ENCODE assay signal across 12 cellular contexts in genomic region chr14:99267871-99268775, GRCh38. TPM values are rescaled to one million over a fixed set of nuclear protein-coding genes. Genes with fewer than 3 reads are reported as not detected.
DNase-seq lines count a peak whose midpoint lies in the region; ATAC-seq and TF ChIP-seq lines count a peak whose summit lies in the region.
"Had no signal": no experiment of that assay in that cellular context is flagged by ENCODE, and none has a peak within 500 bp of the region (broad histone marks: within the 10 kb centered on the region; RNA-seq: fewer than 3 reads in every experiment).

No MANE protein-coding gene starts in this region.

- H3K36me3 ChIP-seq in Loucy (ENCODE audit: insufficient read depth, low read length) = no peaks in the 10 kb centered on the region
- H3K36me3 ChIP-seq in naive thymus-derived CD4-positive, alpha-beta T cell (ENCODE audit: control insufficient read depth in 2 of 3, insufficient read depth in 3 of 3, low read length in 3 of 3) = peaks cover 0 to 40% (median 9%) of the 10 kb centered on the region in 3 experiments
- no peaks in the 10 kb centered on the region for H3K36me3 ChIP-seq in left ventricle myocardium inferior
- no peaks in the 10 kb centered on the region for H3K36me3 ChIP-seq in gastrocnemius medialis

- H3K4me3 Mint-ChIP-seq in CD4-positive, alpha-beta T cell = peak overlapping the region; percentile 100
- H3K4me3 Mint-ChIP-seq in activated naive CD4-positive, alpha-beta T cell treated with anti-CD3 and anti-CD28 coated beads, Interleukin-2, amount 50 U/mL, for 24 hours = peak overlapping the region; percentile 94
- peak overlapping the region; percentile 92 to 100 (median 94) for H3K4me3 Mint-ChIP-seq in naive thymus-derived CD4-positive, alpha-beta T cell

- peak overlapping the region; percentile 94 for H3K4me2 ChIP-seq in Loucy (ENCODE audit: low read depth, low read length, poor library complexity, severe bottlenecking)
- H3K4me2 ChIP-seq: PC-9 had no signal

- POLR2A ChIA-PET in CD4-positive, alpha-beta T cell (lab: Charles Lee) = interaction anchor here (0.6 to 64.5 kb wide), 23 partner anchors 7 to 1666 kb away, joined by 3 to 4389 read pairs (median 5); no protein-coding TSS in a partner anchor
- POLR2A ChIA-PET in naive thymus-derived CD4-positive, alpha-beta T cell (lab: Charles Lee) = interaction anchor here (0.6 to 19.1 kb wide), 35 partner anchors 7 to 1860 kb away, joined by 3 to 1374 read pairs (median 6); no protein-coding TSS in a partner anchor

- no peaks in the 10 kb centered on the region for H3K9me3 Mint-ChIP-seq in CD4-positive, alpha-beta T cell
- H3K9me3 Mint-ChIP-seq in activated naive CD4-positive, alpha-beta T cell treated with anti-CD3 and anti-CD28 coated beads, Interleukin-2, amount 50 U/mL, for 24 hours = no peaks in the 10 kb centered on the region
- H3K9me3 Mint-ChIP-seq in naive thymus-derived CD4-positive, alpha-beta T cell = peaks cover 0 to 19% (median 0%) of the 10 kb centered on the region in 11 donors

- peak overlapping the region; percentile 80 for H3K4me3 ChIP-seq in Loucy (ENCODE audit: low read length, poor library complexity, severe bottlenecking)
- H3K4me3 ChIP-seq in naive thymus-derived CD4-positive, alpha-beta T cell (ENCODE audit: low read length) = peak overlapping the region; percentile 90
- no peak overlapping the region for H3K4me3 ChIP-seq in left ventricle myocardium inferior
- no peak overlapping the region for H3K4me3 ChIP-seq in gastrocnemius medialis
- H3K4me3 ChIP-seq: coronary artery, PC-9 had no signal

- H4K20me1 ChIP-seq in Loucy (ENCODE audit: insufficient read depth, low read length, poor library complexity, severe bottlenecking) = peaks cover 55% of the 10 kb centered on the region

- H3K9ac ChIP-seq in Loucy (ENCODE audit: low read depth, low read length, poor library complexity, severe bottlenecking) = peak overlapping the region; percentile 82

- no peaks in the 10 kb centered on the region for H3K9me3 ChIP-seq in CD4-positive, alpha-beta T cell (ENCODE audit: control insufficient read depth, low read length)
- H3K9me3 ChIP-seq in Loucy (ENCODE audit: insufficient read depth, low read depth, low read length) (no peaks in the 10 kb centered on the region), left ventricle myocardium inferior (replicated peaks) (no peaks in the 10 kb centered on the region), gastrocnemius medialis (no peaks in the 10 kb centered on the region)
- H3K9me3 ChIP-seq in naive thymus-derived CD4-positive, alpha-beta T cell (ENCODE audit: control insufficient read depth in 2 of 3, low read length in 3 of 3) = no peaks in the 10 kb centered on the region

- TF ChIP-seq POLR2A in gastrocnemius medialis (IDR thresholded peaks at IDR 0.05) = no peak

- no peak for TF ChIP-seq CTCF in CD4-positive, alpha-beta T cell (IDR thresholded peaks at IDR 0.05)
- TF ChIP-seq CTCF in Loucy (conservative IDR thresholded peaks at IDR 0.05; ENCODE audit: low read length) = no peak
- TF ChIP-seq CTCF in left ventricle myocardium inferior (IDR thresholded peaks at IDR 0.05; ENCODE audit: borderline replicate concordance) = no peak
- TF ChIP-seq CTCF in gastrocnemius medialis (IDR thresholded peaks at IDR 0.05 in 4 of 5, conservative IDR thresholded peaks at IDR 0.05 in 1 of 5) = no peak

- no peak for ATAC-seq in CD4-positive, alpha-beta T cell (ENCODE audit: poor library complexity)
- no peak for ATAC-seq in naive thymus-derived CD4-positive, alpha-beta T cell
- no peak for ATAC-seq in GM19463 (IDR thresholded peaks at IDR 0.05; ENCODE audit: unreplicated experiment)
- no peak for ATAC-seq in gastrocnemius medialis
- ATAC-seq in HG02678 (IDR thresholded peaks at IDR 0.05; ENCODE audit: unreplicated experiment) = no peak
- ATAC-seq: activated CD4-positive, CD25-positive, alpha-beta regulatory T cell treated with anti-CD3 and anti-CD28 coated beads, Interleukin-2, amount 50 U/mL, for 24 hours had no signal

- peaks cover 5% of the 10 kb centered on the region for H3K27me3 Mint-ChIP-seq in CD4-positive, alpha-beta T cell
- H3K27me3 Mint-ChIP-seq in activated naive CD4-positive, alpha-beta T cell treated with anti-CD3 and anti-CD28 coated beads, Interleukin-2, amount 50 U/mL, for 24 hours = no peaks in the 10 kb centered on the region
- peaks cover 0 to 12% (median 0%) of the 10 kb centered on the region in 5 donors for H3K27me3 Mint-ChIP-seq in naive thymus-derived CD4-positive, alpha-beta T cell

- H3K9me2 ChIP-seq in Loucy (replicated peaks; ENCODE audit: low read depth, low read length) = no peaks in the 10 kb centered on the region

- peak in 3 of 10 experiments; percentile 31 to 47 (median 37) for DNase-seq in CD4-positive, alpha-beta T cell
- DNase-seq in naive thymus-derived CD4-positive, alpha-beta T cell = peak in 7 of 9 donors; percentile 16 to 49 (median 40)
- DNase-seq in left ventricle myocardium inferior (no peak), gastrocnemius medialis (no peak)
- DNase-seq: IMR-90, PC-9 had no signal

- no peaks in the 10 kb centered on the region for H3F3A ChIP-seq in Loucy (ENCODE audit: low read depth)

- H3K36me3 Mint-ChIP-seq in CD4-positive, alpha-beta T cell (ENCODE audit: low read depth) = peaks cover 85% of the 10 kb centered on the region
- peaks cover 16% of the 10 kb centered on the region for H3K36me3 Mint-ChIP-seq in activated naive CD4-positive, alpha-beta T cell treated with anti-CD3 and anti-CD28 coated beads, Interleukin-2, amount 50 U/mL, for 24 hours
- H3K36me3 Mint-ChIP-seq in naive thymus-derived CD4-positive, alpha-beta T cell = peaks cover 15 to 71% (median 61%) of the 10 kb centered on the region in 5 donors

- CTCF ChIA-PET in CD4-positive, alpha-beta T cell (lab: Charles Lee) = interaction anchor here (0.7 to 11.0 kb wide), 12 partner anchors 26 to 1289 kb away, joined by 3 to 179 read pairs (median 16); no protein-coding TSS in a partner anchor
- CTCF ChIA-PET in naive thymus-derived CD4-positive, alpha-beta T cell (lab: Charles Lee) = interaction anchor here (0.6 to 4.2 kb wide), 18 partner anchors 8 to 1273 kb away, joined by 3 to 53 read pairs (median 5); no protein-coding TSS in a partner anchor

- H3K27ac Mint-ChIP-seq in CD4-positive, alpha-beta T cell = peak overlapping the region; percentile 99
- peak overlapping the region; percentile 98 for H3K27ac Mint-ChIP-seq in activated naive CD4-positive, alpha-beta T cell treated with anti-CD3 and anti-CD28 coated beads, Interleukin-2, amount 50 U/mL, for 24 hours
- H3K27ac Mint-ChIP-seq in naive thymus-derived CD4-positive, alpha-beta T cell = peak overlapping the region; percentile 99 to 100 (median 100)

- peaks cover 59% of the 10 kb centered on the region for H3K4me1 Mint-ChIP-seq in CD4-positive, alpha-beta T cell (ENCODE audit: low read depth)
- H3K4me1 Mint-ChIP-seq in activated naive CD4-positive, alpha-beta T cell treated with anti-CD3 and anti-CD28 coated beads, Interleukin-2, amount 50 U/mL, for 24 hours = peaks cover 59% of the 10 kb centered on the region
- H3K4me1 Mint-ChIP-seq in naive thymus-derived CD4-positive, alpha-beta T cell = peaks cover 35 to 61% (median 45%) of the 10 kb centered on the region in 7 donors

- H3K27ac ChIP-seq in CD4-positive, alpha-beta T cell (ENCODE audit: low read depth, low read length) = peak overlapping the region; percentile 73
- H3K27ac ChIP-seq in naive thymus-derived CD4-positive, alpha-beta T cell (ENCODE audit: low read depth, low read length) = peak overlapping the region; percentile 98
- H3K27ac ChIP-seq in left ventricle myocardium inferior (replicated peaks) (no peak overlapping the region), gastrocnemius medialis (no peak overlapping the region)
- H3K27ac ChIP-seq: coronary artery, PC-9 had no signal

- no peak overlapping the region for H2AFZ ChIP-seq in Loucy (ENCODE audit: low read length)
- H2AFZ ChIP-seq: PC-9 had no signal

- in situ Hi-C loops in gastrocnemius medialis (cut with MboI; ENCODE audit: low sequenced_read_pairs in 4 of 4) = loop anchor here in 1 of 4 donors (25.0 kb wide), 1 partner anchor 1131 kb away; no protein-coding TSS in a partner anchor

- H3K4me1 ChIP-seq in Loucy (ENCODE audit: insufficient read depth, low read length, poor library complexity, severe bottlenecking) (peaks cover 61% of the 10 kb centered on the region), left ventricle myocardium inferior (peaks cover 40% of the 10 kb centered on the region), gastrocnemius medialis (peaks cover 19 to 28% of the 10 kb centered on the region in 2 donors)
- H3K4me1 ChIP-seq in naive thymus-derived CD4-positive, alpha-beta T cell (ENCODE audit: control insufficient read depth in 2 of 2, insufficient read depth in 2 of 2, low read length in 2 of 2) = peaks cover 13 to 34% of the 10 kb centered on the region in 2 donors

- no peaks in the 10 kb centered on the region for H3K27me3 ChIP-seq in CD4-positive, alpha-beta T cell (ENCODE audit: control insufficient read depth, insufficient read depth, low read length)
- no peaks in the 10 kb centered on the region for H3K27me3 ChIP-seq in Loucy (ENCODE audit: insufficient read depth, low read length, poor library complexity, severe bottlenecking)
- no peaks in the 10 kb centered on the region for H3K27me3 ChIP-seq in naive thymus-derived CD4-positive, alpha-beta T cell (ENCODE audit: control insufficient read depth in 2 of 2, insufficient read depth in 2 of 2, low read length in 2 of 2)
- H3K27me3 ChIP-seq in left ventricle myocardium inferior (ENCODE audit: low read depth) = peaks cover 100% of the 10 kb centered on the region
- peaks cover 60 to 63% (median 60%) of the 10 kb centered on the region in 3 donors for H3K27me3 ChIP-seq in gastrocnemius medialis

- intact Hi-C loops in CD4-positive, alpha-beta T cell (cut with DNase I, micrococcal nuclease) = loop anchor here (2.0 to 10.0 kb wide), 10 partner anchors 36 to 1289 kb away; no protein-coding TSS in a partner anchor
- intact Hi-C loops in naive thymus-derived CD4-positive, alpha-beta T cell (cut with micrococcal nuclease) = loop anchor here (1.0 to 10.0 kb wide), 8 partner anchors 9 to 1666 kb away; partner anchors contain the start of gene EVL (in 1 of the 2)
- intact Hi-C loops in left ventricle myocardium inferior (cut with micrococcal nuclease) (no loop called here), gastrocnemius medialis (cut with DNase I; ENCODE audit: low total_unique reads) (loop anchor here (10.0 kb wide), 1 partner anchor 73 kb away; no protein-coding TSS in a partner anchor)

- peaks cover 86% of the 10 kb centered on the region for H3K79me2 ChIP-seq in Loucy (ENCODE audit: insufficient read depth, low read length)

RNA-seq across cellular contexts. Expression of gene BCL11B, which starts 3.9 kb away (rescaled TPM):
- total RNA-seq in CD4-positive, alpha-beta T cell = 100 to 1,000 TPM; 244 to 254 TPM
- 100 to 1,000 TPM in 4 of 5 experiments, 10 to 100 TPM in 1; 96.3 to 269 (median 223) TPM for total RNA-seq in naive thymus-derived CD4-positive, alpha-beta T cell
- 10 to 100 TPM; 10.9 to 11.6 TPM for polyA plus RNA-seq in naive thymus-derived CD4-positive, alpha-beta T cell
- 0.11 TPM for total RNA-seq in left ventricle myocardium inferior
- total RNA-seq in gastrocnemius medialis = under 1 TPM in 3 of 4 donors, not detected in 1; 0.05 to 0.62 (median 0.18) TPM
- total RNA-seq: PC-9 had no signal
- polyA plus RNA-seq: IMR-90 had no signal

Comparison
In these comparisons a context has a peak if more than half of its experiments do, and no peak if none do; other contexts are left out.
1. DNase-seq: peak in naive thymus-derived CD4-positive, alpha-beta T cell (7 of 9); none in left ventricle myocardium inferior (single experiment) and gastrocnemius medialis (0 of 2).
2. H3K27ac ChIP-seq: peak in CD4-positive, alpha-beta T cell (single experiment) and naive thymus-derived CD4-positive, alpha-beta T cell (single experiment); none in left ventricle myocardium inferior (single experiment) and gastrocnemius medialis (0 of 4).
3. H3K4me3 ChIP-seq: peak in Loucy (single experiment) and naive thymus-derived CD4-positive, alpha-beta T cell (single experiment); none in left ventricle myocardium inferior (single experiment) and gastrocnemius medialis (0 of 4).
4. RNA of gene BCL11B, which starts 3.9 kb away (total RNA-seq): 244 to 254 TPM in CD4-positive, alpha-beta T cell and 96.3 to 269 TPM in naive thymus-derived CD4-positive, alpha-beta T cell; 0.05 to 0.62 TPM in gastrocnemius medialis and 0.11 TPM in left ventricle myocardium inferior (single experiment); every median in the first group is over 10 times any median in the second.
5. Peak in every context shown above with its lines, with median percentiles within 50 percentile points of each other: H3K27ac Mint-ChIP-seq and H3K4me3 Mint-ChIP-seq.